1 cellular context compared by ENCODE assay signal in the genomic region with DNA sequence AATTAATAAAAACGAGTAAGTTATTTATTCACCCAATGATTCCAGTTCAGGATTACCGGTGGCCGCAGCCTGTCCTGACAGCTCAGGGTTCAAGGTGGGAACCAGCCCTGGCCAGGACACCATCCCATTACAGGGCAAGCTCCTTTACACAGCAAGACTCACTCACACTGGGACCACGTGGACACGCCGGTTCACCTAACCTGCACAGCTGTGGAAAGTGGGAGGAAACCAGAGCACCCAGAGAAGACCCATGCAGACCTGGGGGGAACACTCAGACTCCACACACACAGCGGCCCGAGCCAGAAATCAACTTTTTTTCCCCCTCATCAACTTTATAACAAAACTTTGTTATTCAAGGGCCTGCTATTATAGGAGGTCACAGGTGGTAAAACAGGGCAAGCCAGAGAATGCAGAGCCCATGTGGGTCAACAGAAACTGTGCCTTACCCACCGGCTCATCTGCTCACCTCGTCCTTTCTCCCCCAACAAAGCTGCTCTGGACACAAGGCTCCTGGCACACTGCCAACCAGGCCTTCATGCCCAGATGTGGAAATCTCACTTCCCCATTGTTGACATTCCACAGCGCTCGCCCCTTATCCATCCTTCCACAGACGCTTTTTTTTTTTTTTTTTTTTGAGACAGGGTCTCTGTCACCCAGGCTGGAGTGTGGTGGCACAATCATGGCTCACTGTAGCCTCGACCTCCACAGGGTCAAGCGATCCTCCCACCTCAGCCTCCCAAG.
TF ChIP-seq lines count a peak whose summit lies in the region.

No MANE protein-coding gene starts in this region.

TF ChIP-seq in K562, 482 proteins besides CTCF, POLR2A, EP300 and RAD21 (continues in another document):
- TF ChIP-seq ZNF174 (CRISPR knock-in tag; IDR thresholded peaks at IDR 0.05) (no peak), MTA2 (IDR thresholded peaks at IDR 0.05; ENCODE audit: low read depth) (no peak), ZNF75A (CRISPR knock-in tag; IDR thresholded peaks at IDR 0.05) (no peak), ZFX (CRISPR knock-in tag; IDR thresholded peaks at IDR 0.05) (no peak), CBFA2T2 (conservative IDR thresholded peaks at IDR 0.05) (0 out of 2 replicates have a peak, but pooled peaks have one; percentile 9), VEZF1 (CRISPR knock-in tag; IDR thresholded peaks at IDR 0.05) (no peak), ZNF347 (CRISPR knock-in tag; IDR thresholded peaks at IDR 0.05; ENCODE audit: low read depth) (no peak), U2AF2 (optimal IDR thresholded peaks at IDR 0.05; ENCODE audit: low read depth, low read length) (no peak), PPARD (CRISPR knock-in tag; IDR thresholded peaks at IDR 0.05) (no peak), TEAD4 (IDR thresholded peaks at IDR 0.05; ENCODE audit: low read length) (peak; percentile 34), TEAD4 (CRISPR knock-in tag; IDR thresholded peaks at IDR 0.05; ENCODE audit: borderline replicate concordance) (no peak), TAL1 (IDR thresholded peaks at IDR 0.05) (peak; percentile 13; the same call in 1 of the 2 replicates), PTBP1 (IDR thresholded peaks at IDR 0.05; ENCODE audit: low read depth, low read length) (no peak), HOXB6 (CRISPR knock-in tag; IDR thresholded peaks at IDR 0.05; ENCODE audit: borderline replicate concordance) (no peak), FOXA1 (IDR thresholded peaks at IDR 0.05; ENCODE audit: borderline replicate concordance) (no peak), SPI1 (IDR thresholded peaks at IDR 0.05; ENCODE audit: borderline replicate concordance, low read depth, low read length) (peak; percentile 63), MYBL2 (IDR thresholded peaks at IDR 0.05; ENCODE audit: low read depth) (no peak), MYBL2 (CRISPR knock-in tag; IDR thresholded peaks at IDR 0.05; ENCODE audit: borderline replicate concordance) (no peak), CBFB (CRISPR knock-in tag; IDR thresholded peaks at IDR 0.05) (no peak), ARID2 (IDR thresholded peaks at IDR 0.05) (no peak), GATAD2B (IDR thresholded peaks at IDR 0.05; ENCODE audit: borderline replicate concordance) (no peak), FOXP4 (CRISPR knock-in tag; IDR thresholded peaks at IDR 0.05; ENCODE audit: borderline replicate concordance) (no peak), IRF1 (CRISPR knock-in tag; IDR thresholded peaks at IDR 0.05; ENCODE audit: borderline replicate concordance) (no peak), NUFIP1 (IDR thresholded peaks at IDR 0.05; ENCODE audit: partially characterized antibody) (no peak), ZNF124 (CRISPR knock-in tag; IDR thresholded peaks at IDR 0.05) (no peak), ZBTB11 (CRISPR knock-in tag; IDR thresholded peaks at IDR 0.05) (no peak), TEAD1 (CRISPR knock-in tag; IDR thresholded peaks at IDR 0.05) (0 out of 4 replicates have a peak, but pooled peaks of 1 of the 2 experiments have one; percentile 53), FIP1L1 (IDR thresholded peaks at IDR 0.05; ENCODE audit: low read depth, low read length, poor library complexity, severe bottlenecking) (no peak), TFE3 (CRISPR knock-in tag; IDR thresholded peaks at IDR 0.05) (no peak), PHTF2 (CRISPR knock-in tag; IDR thresholded peaks at IDR 0.05) (no peak), CEBPG (CRISPR knock-in tag; IDR thresholded peaks at IDR 0.05) (no peak), CEBPG (tag; conservative IDR thresholded peaks at IDR 0.05 in 1 of 2, IDR thresholded peaks at IDR 0.05 in 1 of 2) (no peak), HNRNPK (IDR thresholded peaks at IDR 0.05; ENCODE audit: low read depth, low read length, poor library complexity, severe bottlenecking) (no peak), ZNF79 (CRISPR knock-in tag; IDR thresholded peaks at IDR 0.05; ENCODE audit: low read depth) (no peak), MXI1 (IDR thresholded peaks at IDR 0.05; ENCODE audit: low read depth, low read length) (no peak), ELF1 (tag; IDR thresholded peaks at IDR 0.05) (no peak), KDM4B (IDR thresholded peaks at IDR 0.05; ENCODE audit: borderline replicate concordance in 2 of 2, low read depth in 1 of 2) (no peak), MAX (CRISPR knock-in tag; IDR thresholded peaks at IDR 0.05) (no peak), HDGF (IDR thresholded peaks at IDR 0.05) (no peak), KAT2B (IDR thresholded peaks at IDR 0.05; ENCODE audit: low read depth, low read length) (no peak)
- TF ChIP-seq, protein P1, sequence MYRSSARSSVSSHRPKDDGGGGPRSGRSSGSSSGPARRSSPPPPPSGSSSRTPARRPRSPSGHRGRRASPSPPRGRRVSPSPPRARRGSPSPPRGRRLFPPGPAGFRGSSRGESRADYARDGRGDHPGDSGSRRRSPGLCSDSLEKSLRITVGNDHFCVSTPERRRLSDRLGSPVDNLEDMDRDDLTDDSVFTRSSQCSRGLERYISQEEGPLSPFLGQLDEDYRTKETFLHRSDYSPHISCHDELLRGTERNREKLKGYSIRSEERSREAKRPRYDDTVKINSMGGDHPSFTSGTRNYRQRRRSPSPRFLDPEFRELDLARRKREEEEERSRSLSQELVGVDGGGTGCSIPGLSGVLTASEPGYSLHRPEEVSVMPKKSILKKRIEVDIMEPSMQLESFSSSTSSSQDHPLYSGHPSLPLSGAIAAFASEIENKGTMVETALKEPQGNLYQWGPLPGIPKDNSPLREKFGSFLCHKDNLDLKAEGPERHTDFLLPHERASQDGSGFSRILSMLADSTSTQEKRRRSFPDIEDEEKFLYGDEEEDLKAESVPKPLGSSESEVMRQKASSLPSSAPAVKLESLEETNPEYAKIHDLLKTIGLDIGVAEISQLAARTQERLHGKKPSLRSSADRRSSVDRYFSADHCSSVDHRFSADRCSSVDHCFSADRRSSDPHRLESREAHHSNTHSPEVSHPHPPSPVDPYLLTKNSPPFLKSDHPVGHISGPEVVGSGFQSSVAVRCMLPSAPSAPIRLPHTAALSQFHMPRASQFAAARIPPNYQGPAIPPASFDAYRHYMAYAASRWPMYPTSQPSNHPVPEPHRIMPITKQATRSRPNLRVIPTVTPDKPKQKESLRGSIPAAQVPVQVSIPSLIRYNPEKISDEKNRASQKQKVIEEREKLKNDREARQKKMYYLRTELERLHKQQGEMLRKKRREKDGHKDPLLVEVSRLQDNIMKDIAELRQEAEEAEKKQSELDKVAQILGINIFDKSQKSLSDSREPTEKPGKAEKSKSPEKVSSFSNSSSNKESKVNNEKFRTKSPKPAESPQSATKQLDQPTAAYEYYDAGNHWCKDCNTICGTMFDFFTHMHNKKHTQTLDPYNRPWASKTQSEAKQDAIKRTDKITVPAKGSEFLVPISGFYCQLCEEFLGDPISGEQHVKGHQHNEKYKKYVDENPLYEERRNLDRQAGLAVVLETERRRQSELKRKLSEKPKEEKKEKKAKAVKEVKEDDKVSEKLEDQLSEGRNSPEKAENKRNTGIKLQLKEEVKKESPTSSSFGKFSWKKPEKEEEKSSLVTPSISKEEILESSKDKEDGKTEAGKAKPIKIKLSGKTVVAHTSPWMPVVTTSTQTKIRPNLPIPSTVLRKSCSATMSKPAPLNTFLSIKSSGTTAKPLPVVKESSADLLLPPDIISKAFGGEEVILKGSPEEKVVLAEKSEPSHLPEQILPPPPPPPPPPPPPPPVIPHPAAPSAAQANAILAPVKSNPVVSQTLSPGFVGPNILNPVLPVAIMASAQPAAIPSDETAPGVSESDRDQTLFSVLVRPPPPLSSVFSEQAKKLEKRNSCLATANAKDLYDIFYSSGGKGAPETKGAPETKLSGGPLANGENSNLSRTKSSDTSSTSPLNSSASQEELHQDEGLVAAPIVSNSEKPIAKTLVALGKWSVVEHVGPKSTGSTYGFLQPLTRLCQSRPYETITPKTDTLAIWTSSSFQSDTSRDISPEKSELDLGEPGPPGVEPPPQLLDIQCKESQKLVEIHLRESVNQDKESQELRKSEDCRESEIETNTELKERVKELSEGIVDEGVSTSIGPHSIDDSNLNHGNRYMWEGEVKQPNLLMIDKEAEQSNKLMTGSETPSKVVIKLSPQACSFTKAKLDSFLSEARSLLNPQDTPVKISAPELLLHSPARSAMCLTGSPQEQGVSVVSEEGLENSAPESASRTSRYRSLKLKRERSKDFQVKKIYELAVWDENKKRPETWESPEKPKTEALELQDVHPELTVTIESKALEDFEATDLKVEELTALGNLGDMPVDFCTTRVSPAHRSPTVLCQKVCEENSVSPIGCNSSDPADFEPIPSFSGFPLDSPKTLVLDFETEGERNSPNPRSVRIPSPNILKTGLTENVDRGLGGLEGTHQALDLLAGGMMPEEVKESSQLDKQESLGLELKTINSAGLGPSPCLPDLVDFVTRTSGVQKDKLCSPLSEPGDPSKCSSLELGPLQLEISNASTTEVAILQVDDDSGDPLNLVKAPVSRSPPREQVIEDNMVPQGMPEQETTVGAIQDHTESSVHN (IDR thresholded peaks at IDR 0.05; ENCODE audit: borderline replicate concordance in 1 of 2, low read depth in 1 of 2), result no peak
- TF ChIP-seq, protein P2, sequence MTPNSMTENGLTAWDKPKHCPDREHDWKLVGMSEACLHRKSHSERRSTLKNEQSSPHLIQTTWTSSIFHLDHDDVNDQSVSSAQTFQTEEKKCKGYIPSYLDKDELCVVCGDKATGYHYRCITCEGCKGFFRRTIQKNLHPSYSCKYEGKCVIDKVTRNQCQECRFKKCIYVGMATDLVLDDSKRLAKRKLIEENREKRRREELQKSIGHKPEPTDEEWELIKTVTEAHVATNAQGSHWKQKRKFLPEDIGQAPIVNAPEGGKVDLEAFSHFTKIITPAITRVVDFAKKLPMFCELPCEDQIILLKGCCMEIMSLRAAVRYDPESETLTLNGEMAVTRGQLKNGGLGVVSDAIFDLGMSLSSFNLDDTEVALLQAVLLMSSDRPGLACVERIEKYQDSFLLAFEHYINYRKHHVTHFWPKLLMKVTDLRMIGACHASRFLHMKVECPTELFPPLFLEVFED (CRISPR knock-in tag; conservative IDR thresholded peaks at IDR 0.05), result no peak
